In genomic region chr1:46184920-46185658, GRCh38 we compare ENCODE assay signal across 7 cellular contexts. TPM values are rescaled to one million over a fixed set of nuclear protein-coding genes. Genes with fewer than 3 reads are reported as not detected.
DNase-seq lines count a peak whose midpoint lies in the region; ATAC-seq and TF ChIP-seq lines count a peak whose summit lies in the region.
"Had no signal": no experiment of that assay in that cellular context is flagged by ENCODE, and none has a peak within 500 bp of the region (broad histone marks: within the 10 kb centered on the region; RNA-seq: fewer than 3 reads in every experiment).

No MANE protein-coding gene starts in this region.

- ATAC-seq in activated CD4-positive, alpha-beta T cell treated with anti-CD3 and anti-CD28 coated beads for 36 hours = peak; percentile 89
- ATAC-seq in stimulated activated naive CD8-positive, alpha-beta T cell treated with anti-CD3 and anti-CD28 coated beads, Interleukin-15, Interleukin-2, amounts not matched to agents 100 U/mL and 50 U/mL, for 24 hours = peak; percentile 87

- peak overlapping the region; percentile 97 for H3K27ac Mint-ChIP-seq in activated CD4-positive, alpha-beta T cell treated with anti-CD3 and anti-CD28 coated beads for 36 hours

- peak overlapping the region; percentile 67 for H3K4me3 Mint-ChIP-seq in activated CD4-positive, alpha-beta T cell treated with anti-CD3 and anti-CD28 coated beads for 36 hours

- CTCF ChIA-PET in activated CD4-positive, alpha-beta T cell treated with anti-CD3 and anti-CD28 coated beads for 36 hours (lab: Charles Lee) = interaction anchor here (0.6 to 5.3 kb wide), 5 partner anchors 36 to 148 kb away, joined by 3 to 58 read pairs (median 3); partner anchors contain the start of genes LRRC41 and UQCRH

- peaks cover 7% of the 10 kb centered on the region for H3K36me3 Mint-ChIP-seq in activated CD4-positive, alpha-beta T cell treated with anti-CD3 and anti-CD28 coated beads for 36 hours (ENCODE audit: low read depth)

- peaks cover 24% of the 10 kb centered on the region for H3K4me1 Mint-ChIP-seq in activated CD4-positive, alpha-beta T cell treated with anti-CD3 and anti-CD28 coated beads for 36 hours

- H3K9me3 Mint-ChIP-seq in activated CD4-positive, alpha-beta T cell treated with anti-CD3 and anti-CD28 coated beads for 36 hours (ENCODE audit: low read depth) = no peaks in the 10 kb centered on the region

- POLR2A ChIA-PET in activated CD4-positive, alpha-beta T cell treated with anti-CD3 and anti-CD28 coated beads for 36 hours (lab: Charles Lee) = interaction anchor here (0.5 to 1.0 kb wide), 2 partner anchors 19 to 51 kb away, joined by 4 to 5 read pairs; no protein-coding TSS in a partner anchor

- TF ChIP-seq POLR2A in erythroblast (IDR thresholded peaks at IDR 0.05; ENCODE audit: low read length) = no peak

- H3K27me3 Mint-ChIP-seq in activated CD4-positive, alpha-beta T cell treated with anti-CD3 and anti-CD28 coated beads for 36 hours = no peaks in the 10 kb centered on the region

- peak; percentile 86 for DNase-seq in activated CD4-positive, alpha-beta T cell treated with anti-CD3 and anti-CD28 coated beads for 36 hours
- DNase-seq in activated CD4-positive, alpha-beta T cell treated with anti-CD3 and anti-CD28 coated beads, Interleukin-2, amount 50 U/mL, for 1 hour = no peak
- DNase-seq in head of caudate nucleus (peak in 29 of 42 donors; percentile 26 to 86 (median 59)), occipital lobe (lab: John Stamatoyannopoulos, UW) (no peak), erythroblast (lab: John Stamatoyannopoulos, UW) (no peak)
- DNase-seq in stimulated activated naive CD8-positive, alpha-beta T cell treated with anti-CD3 and anti-CD28 coated beads, Interleukin-15, Interleukin-2, amounts not matched to agents 100 U/mL and 50 U/mL, for 24 hours = peak; percentile 69
- DNase-seq: activated gamma-delta T cell treated with Interleukin-2 at 50 U/mL for 16 hours had no signal

- intact Hi-C loops in activated CD4-positive, alpha-beta T cell treated with anti-CD3 and anti-CD28 coated beads for 36 hours (cut with DNase I, micrococcal nuclease) = loop anchor here in 1 of 2 experiments (1.0 kb wide), 2 partner anchors 13 to 62 kb away; partner anchors contain the start of genes POMGNT1 and RAD54L
- intact Hi-C loops in head of caudate nucleus (cut with DNase I) = no loop called here

RNA-seq across cellular contexts. Expression of gene P3R3URF, which starts 8.8 kb away (rescaled TPM):
- total RNA-seq in activated CD4-positive, alpha-beta T cell treated with anti-CD3 and anti-CD28 coated beads for 36 hours = not detected
- total RNA-seq in occipital lobe = not detected

RNA-seq across cellular contexts. Expression of gene TSPAN1, which starts 10.2 kb away (rescaled TPM):
- not detected for total RNA-seq in activated CD4-positive, alpha-beta T cell treated with anti-CD3 and anti-CD28 coated beads for 36 hours
- total RNA-seq in occipital lobe = 0.31 TPM

RNA-seq across cellular contexts. Expression of gene POMGNT1, which starts 13.1 kb away (rescaled TPM):
- 10 to 100 TPM; 36.4 to 36.5 TPM for total RNA-seq in activated CD4-positive, alpha-beta T cell treated with anti-CD3 and anti-CD28 coated beads for 36 hours
- 33.4 TPM for total RNA-seq in occipital lobe

RNA-seq across cellular contexts. Expression of gene LURAP1, which starts 18.0 kb away (rescaled TPM):
- total RNA-seq in activated CD4-positive, alpha-beta T cell treated with anti-CD3 and anti-CD28 coated beads for 36 hours = under 1 TPM; 0.11 to 0.12 TPM
- 5.5 TPM for total RNA-seq in occipital lobe

RNA-seq across cellular contexts. Expression of gene PIK3R3, which starts 52.7 kb away (rescaled TPM):
- under 1 TPM; 0.46 to 0.78 TPM for total RNA-seq in activated CD4-positive, alpha-beta T cell treated with anti-CD3 and anti-CD28 coated beads for 36 hours
- 25.3 TPM for total RNA-seq in occipital lobe

Comparison
In these comparisons a context has a peak if more than half of its experiments do, and no peak if none do; other contexts are left out.
1. DNase-seq: peak in activated CD4-positive, alpha-beta T cell treated with anti-CD3 and anti-CD28 coated beads for 36 hours (single experiment), head of caudate nucleus (29 of 42) and stimulated activated naive CD8-positive, alpha-beta T cell treated with anti-CD3 and anti-CD28 coated beads, Interleukin-15, Interleukin-2, amounts not matched to agents 100 U/mL and 50 U/mL, for 24 hours (single experiment); none in activated CD4-positive, alpha-beta T cell treated with anti-CD3 and anti-CD28 coated beads, Interleukin-2, amount 50 U/mL, for 1 hour (single experiment), occipital lobe (single experiment) and erythroblast (0 of 2).